ENCODE assay signal across 8 cellular contexts in genomic region chr11:61362542-61362875, GRCh38. TPM values are rescaled to one million over a fixed set of nuclear protein-coding genes. Genes with fewer than 3 reads are reported as not detected.
DNase-seq lines count a peak whose midpoint lies in the region; ATAC-seq and TF ChIP-seq lines count a peak whose summit lies in the region.

No MANE protein-coding gene starts in this region.

- peak overlapping the region; percentile 96 to 100 for H3K9ac ChIP-seq in colonic mucosa (ENCODE audit: low read depth in 2 of 2, low read length in 2 of 2)

- peak overlapping the region; percentile 97 for H3K4me3 Mint-ChIP-seq in memory B cell
- H3K4me3 Mint-ChIP-seq in stimulated activated naive CD8-positive, alpha-beta T cell treated with anti-CD3 and anti-CD28 coated beads, Interleukin-15, Interleukin-2, amounts not matched to agents 100 ng/mL and 50 ng/mL, for 24 hours = peak overlapping the region; percentile 100

- peak overlapping the region; percentile 67 for H3K4me3 ChIP-seq in colonic mucosa

- peaks cover 7% of the 10 kb centered on the region for H3K4me1 ChIP-seq in colonic mucosa

- H3K36me3 ChIP-seq in colonic mucosa = peaks cover 16% of the 10 kb centered on the region

- H3K4me1 Mint-ChIP-seq in memory B cell = peaks cover 26% of the 10 kb centered on the region
- peaks cover 43% of the 10 kb centered on the region for H3K4me1 Mint-ChIP-seq in stimulated activated naive CD8-positive, alpha-beta T cell treated with anti-CD3 and anti-CD28 coated beads, Interleukin-15, Interleukin-2, amounts not matched to agents 100 ng/mL and 50 ng/mL, for 24 hours (ENCODE audit: low read depth)

- intact Hi-C loops in colonic mucosa (cut with DNase I) = no loop called here

- peaks cover 1% of the 10 kb centered on the region for H3K36me3 Mint-ChIP-seq in memory B cell
- peaks cover 44% of the 10 kb centered on the region for H3K36me3 Mint-ChIP-seq in stimulated activated naive CD8-positive, alpha-beta T cell treated with anti-CD3 and anti-CD28 coated beads, Interleukin-15, Interleukin-2, amounts not matched to agents 100 ng/mL and 50 ng/mL, for 24 hours (ENCODE audit: low read depth)

- DNase-seq in Ammon's horn (ENCODE audit: low spot score) (peak; percentile 30), HCEC 1CT (peak; percentile 27), SW480 (ENCODE audit: low spot score) (peak; percentile 62), colonic mucosa (peak; percentile 32), memory B cell (ENCODE audit: low spot score in 2 of 2) (peak in 1 of 2 donors; percentile 35), NCI-H187 treated with DMSO at 0.1 percent for 48 hours (lab: John Stamatoyannopoulos, UW) (no peak)

- H3K27me3 Mint-ChIP-seq in memory B cell = no peaks in the 10 kb centered on the region
- no peaks in the 10 kb centered on the region for H3K27me3 Mint-ChIP-seq in stimulated activated naive CD8-positive, alpha-beta T cell treated with anti-CD3 and anti-CD28 coated beads, Interleukin-15, Interleukin-2, amounts not matched to agents 100 ng/mL and 50 ng/mL, for 24 hours

- peak overlapping the region; percentile 98 for H3K27ac ChIP-seq in colonic mucosa

- TF ChIP-seq CTCF in colonic mucosa (IDR thresholded peaks at IDR 0.05) = no peak

- H3K9me3 ChIP-seq in colonic mucosa = no peaks in the 10 kb centered on the region

- no peaks in the 10 kb centered on the region for H3K9me3 Mint-ChIP-seq in memory B cell
- H3K9me3 Mint-ChIP-seq in stimulated activated naive CD8-positive, alpha-beta T cell treated with anti-CD3 and anti-CD28 coated beads, Interleukin-15, Interleukin-2, amounts not matched to agents 100 ng/mL and 50 ng/mL, for 24 hours = no peaks in the 10 kb centered on the region

- peak overlapping the region; percentile 95 for H3K27ac Mint-ChIP-seq in memory B cell
- peak overlapping the region; percentile 99 for H3K27ac Mint-ChIP-seq in stimulated activated naive CD8-positive, alpha-beta T cell treated with anti-CD3 and anti-CD28 coated beads, Interleukin-15, Interleukin-2, amounts not matched to agents 100 ng/mL and 50 ng/mL, for 24 hours

- no peaks in the 10 kb centered on the region for H3K27me3 ChIP-seq in colonic mucosa

- ATAC-seq in memory B cell (ENCODE audit: low read depth) (peak; percentile 36), HG03095 (IDR thresholded peaks at IDR 0.05; ENCODE audit: unreplicated experiment) (no peak)

RNA-seq across cellular contexts. Expression of gene TMEM138, which starts 0.3 kb away (rescaled TPM):
- total RNA-seq in colonic mucosa = 10 to 100 TPM; 27.4 to 37.7 TPM

RNA-seq across cellular contexts. Expression of gene CYB561A3, which starts 0.8 kb away (rescaled TPM):
- total RNA-seq in colonic mucosa = 10 to 100 TPM; 64.2 to 88.5 TPM

RNA-seq across cellular contexts. Expression of gene TKFC, which starts 29.5 kb away (rescaled TPM):
- 10 to 100 TPM; 50.0 to 81.3 TPM for total RNA-seq in colonic mucosa

RNA-seq across cellular contexts. Expression of gene DDB1, which starts 29.6 kb away (rescaled TPM):
- 100 to 1,000 TPM; 154 to 189 TPM for total RNA-seq in colonic mucosa

RNA-seq across cellular contexts. Expression of gene TMEM216, which starts 29.9 kb away (rescaled TPM):
- 10 to 100 TPM in 1 of 2 donors, 1 to 10 TPM in 1; 9.0 to 10.3 TPM for total RNA-seq in colonic mucosa
